8 cellular contexts compared by ENCODE assay signal in genomic region chr17:7253082-7253481, GRCh38. TPM values are rescaled to one million over a fixed set of nuclear protein-coding genes. Genes with fewer than 3 reads are reported as not detected.
A peak's percentile ranks its signal among the peaks of the same experiment; 100 is the strongest.
DNase-seq lines count a peak whose midpoint lies in the region; ATAC-seq and TF ChIP-seq lines count a peak whose summit lies in the region.

No MANE protein-coding gene starts in this region.

- intact Hi-C loops in thyroid gland (cut with DNase I), result no loop called here

- peak overlapping the region; percentile 97 for H3K9ac ChIP-seq in adipocyte (ENCODE audit: low read length)

- H3K9me3 ChIP-seq in adipocyte (ENCODE audit: control insufficient read depth, low read length) (no peaks in the 10 kb centered on the region), thyroid gland (no peaks in the 10 kb centered on the region)

- ATAC-seq in HG03159 (IDR thresholded peaks at IDR 0.05; ENCODE audit: unreplicated experiment), result no peak

- no peaks in the 10 kb centered on the region for H3K9me3 Mint-ChIP-seq in activated T-cell treated with anti-CD3 and anti-CD28 coated beads, Interleukin-2, amount 50 U/mL, for 24 hours

- no peak for TF ChIP-seq POLR2A in thyroid gland (IDR thresholded peaks at IDR 0.05)

- H3K27me3 ChIP-seq in adipocyte (replicated peaks; ENCODE audit: control insufficient read depth, insufficient read depth, low read length) (no peaks in the 10 kb centered on the region), kidney epithelial cell (ENCODE audit: control insufficient read depth, insufficient read depth, low read length) (no peaks in the 10 kb centered on the region), thyroid gland (no peaks in the 10 kb centered on the region)

- H3K27ac Mint-ChIP-seq in activated T-cell treated with anti-CD3 and anti-CD28 coated beads, Interleukin-2, amount 50 U/mL, for 24 hours, result peak overlapping the region; percentile 100

- H3K36me3 ChIP-seq in adipocyte (ENCODE audit: control insufficient read depth, insufficient read depth, low read length, severe bottlenecking), result peaks cover 32% of the 10 kb centered on the region
- H3K36me3 ChIP-seq in kidney epithelial cell (ENCODE audit: control insufficient read depth, insufficient read depth, low read length), result peaks cover 3% of the 10 kb centered on the region
- peaks cover 14 to 26% of the 10 kb centered on the region in 2 donors for H3K36me3 ChIP-seq in thyroid gland

- H3K27ac ChIP-seq in thyroid gland, result peak overlapping the region; percentile 98 to 100 (median 98)

- no peaks in the 10 kb centered on the region for H3K27me3 Mint-ChIP-seq in activated T-cell treated with anti-CD3 and anti-CD28 coated beads, Interleukin-2, amount 50 U/mL, for 24 hours

- H3K4me3 Mint-ChIP-seq in activated T-cell treated with anti-CD3 and anti-CD28 coated beads, Interleukin-2, amount 50 U/mL, for 24 hours, result peak overlapping the region; percentile 89

- H3K36me3 Mint-ChIP-seq in activated T-cell treated with anti-CD3 and anti-CD28 coated beads, Interleukin-2, amount 50 U/mL, for 24 hours (ENCODE audit: low read depth), result peaks cover 81% of the 10 kb centered on the region

- H3K4me3 ChIP-seq in adipocyte (ENCODE audit: low read length) (peak overlapping the region; percentile 88), kidney epithelial cell (ENCODE audit: low read depth, low read length) (peak overlapping the region; percentile 81), thyroid gland (replicated peaks in 1 of 3) (peak overlapping the region in 1 of 3 donors; percentile 98)

- 73 to 75% methylated on average over 5 of the region's 5 CpGs for WGBS in thyroid gland, 2 donors

- H3K4me1 Mint-ChIP-seq in activated T-cell treated with anti-CD3 and anti-CD28 coated beads, Interleukin-2, amount 50 U/mL, for 24 hours (ENCODE audit: low read depth), result peaks cover 40% of the 10 kb centered on the region

- no peak for TF ChIP-seq CTCF in kidney epithelial cell (IDR thresholded peaks at IDR 0.05; ENCODE audit: insufficient read depth, low read length, poor library complexity, severe bottlenecking)
- TF ChIP-seq CTCF in thyroid gland (IDR thresholded peaks at IDR 0.05), result no peak

- DNase-seq in activated T-cell treated with anti-CD3 and anti-CD28 coated beads, Interleukin-2, amount 50 U/mL, for 24 hours, result no peak
- no peak for DNase-seq in activated T-cell treated with anti-CD3 and anti-CD28 coated beads, Interleukin-2, amount 50 U/mL, for 1 hour
- DNase-seq in adipocyte (ENCODE audit: low read depth), result no peak
- DNase-seq in kidney epithelial cell (ENCODE audit: low read depth), result no peak
- DNase-seq in thyroid gland, result no peak
- no peak for DNase-seq in midbrain (lab: John Stamatoyannopoulos, UW)
- DNase-seq in NOMO-1 (lab: John Stamatoyannopoulos, UW; ENCODE audit: unreplicated experiment in 2 of 2), result no peak

- H3K4me1 ChIP-seq in adipocyte (ENCODE audit: control insufficient read depth, insufficient read depth, low read length) (peaks cover 28% of the 10 kb centered on the region), thyroid gland (peaks cover 20 to 32% of the 10 kb centered on the region in 2 donors)

RNA-seq across cellular contexts. Expression of gene ELP5, which starts 1.1 kb away (rescaled TPM):
- total RNA-seq in kidney epithelial cell (20.8 and 29.0 TPM in 2 replicates), thyroid gland (10 to 100 TPM; 27.4 to 49.0 (median 33.0) TPM)

RNA-seq across cellular contexts. Expression of gene CTDNEP1, which starts 1.5 kb away (rescaled TPM):
- total RNA-seq in kidney epithelial cell (96.0 and 97.1 TPM in 2 replicates), thyroid gland (10 to 100 TPM; 35.1 to 70.4 (median 48.4) TPM)

RNA-seq across cellular contexts. Expression of gene CLDN7, which starts 9.2 kb away (rescaled TPM):
- 248 and 250 TPM in 2 replicates for total RNA-seq in kidney epithelial cell
- 100 to 1,000 TPM; 108 to 161 (median 144) TPM for total RNA-seq in thyroid gland

RNA-seq across cellular contexts. Expression of gene GABARAP, which starts 10.8 kb away (rescaled TPM):
- total RNA-seq in kidney epithelial cell, result 277 and 595 TPM in 2 replicates
- total RNA-seq in thyroid gland, result 100 to 1,000 TPM; 112 to 840 (median 273) TPM

RNA-seq across cellular contexts. Expression of gene PHF23, which starts 13.8 kb away (rescaled TPM):
- total RNA-seq in kidney epithelial cell (41.3 and 53.3 TPM in 2 replicates), thyroid gland (10 to 100 TPM; 19.8 to 39.5 (median 35.8) TPM)
